1 cellular context compared by ENCODE assay signal in genomic region chr12:53495903-53496751, GRCh38.
TF ChIP-seq lines count a peak whose summit lies in the region.

No MANE protein-coding gene starts in this region.

TF ChIP-seq in WTC11, 78 proteins besides CTCF, POLR2A, EP300 and RAD21 (continued from another document):
- TF ChIP-seq, protein P1, sequence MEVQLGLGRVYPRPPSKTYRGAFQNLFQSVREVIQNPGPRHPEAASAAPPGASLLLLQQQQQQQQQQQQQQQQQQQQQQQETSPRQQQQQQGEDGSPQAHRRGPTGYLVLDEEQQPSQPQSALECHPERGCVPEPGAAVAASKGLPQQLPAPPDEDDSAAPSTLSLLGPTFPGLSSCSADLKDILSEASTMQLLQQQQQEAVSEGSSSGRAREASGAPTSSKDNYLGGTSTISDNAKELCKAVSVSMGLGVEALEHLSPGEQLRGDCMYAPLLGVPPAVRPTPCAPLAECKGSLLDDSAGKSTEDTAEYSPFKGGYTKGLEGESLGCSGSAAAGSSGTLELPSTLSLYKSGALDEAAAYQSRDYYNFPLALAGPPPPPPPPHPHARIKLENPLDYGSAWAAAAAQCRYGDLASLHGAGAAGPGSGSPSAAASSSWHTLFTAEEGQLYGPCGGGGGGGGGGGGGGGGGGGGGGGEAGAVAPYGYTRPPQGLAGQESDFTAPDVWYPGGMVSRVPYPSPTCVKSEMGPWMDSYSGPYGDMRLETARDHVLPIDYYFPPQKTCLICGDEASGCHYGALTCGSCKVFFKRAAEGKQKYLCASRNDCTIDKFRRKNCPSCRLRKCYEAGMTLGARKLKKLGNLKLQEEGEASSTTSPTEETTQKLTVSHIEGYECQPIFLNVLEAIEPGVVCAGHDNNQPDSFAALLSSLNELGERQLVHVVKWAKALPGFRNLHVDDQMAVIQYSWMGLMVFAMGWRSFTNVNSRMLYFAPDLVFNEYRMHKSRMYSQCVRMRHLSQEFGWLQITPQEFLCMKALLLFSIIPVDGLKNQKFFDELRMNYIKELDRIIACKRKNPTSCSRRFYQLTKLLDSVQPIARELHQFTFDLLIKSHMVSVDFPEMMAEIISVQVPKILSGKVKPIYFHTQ (CRISPR knock-in tag; IDR thresholded peaks at IDR 0.05) = no peak
